26 cellular contexts compared by ENCODE assay signal in the genomic region with DNA sequence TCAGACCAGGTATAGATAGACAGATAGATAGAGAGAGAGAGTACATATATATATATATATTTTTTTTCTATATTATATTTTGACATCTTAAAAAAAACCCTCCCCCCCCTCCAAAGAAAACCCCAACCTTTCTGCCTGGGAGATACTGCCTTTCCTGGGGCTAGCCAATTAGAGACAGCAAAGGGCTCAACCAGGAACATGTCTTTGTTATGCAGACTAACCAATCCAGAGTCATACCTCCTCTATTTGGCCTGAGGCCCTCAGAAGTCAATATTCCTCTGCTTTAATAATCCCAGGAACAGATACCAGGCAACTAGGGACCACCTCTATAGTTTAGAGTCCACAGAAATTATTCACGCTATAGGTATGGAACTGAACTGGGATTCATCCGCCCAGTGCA.
"Had no signal": no experiment of that assay in that cellular context is flagged by ENCODE, and none has a peak within 500 bp of the region (broad histone marks: within the 10 kb centered on the region; RNA-seq: fewer than 3 reads in every experiment).

No MANE protein-coding gene starts in this region.

- H3K27me3 ChIP-seq: ovary, right atrium auricular region, right lobe of liver, testis, thyroid gland, transverse colon, upper lobe of left lung, vagina had no signal

- FAIRE-seq: islet of Langerhans, kidney had no signal

- H3K36me3 ChIP-seq: left ventricle myocardium inferior, ovary, right atrium auricular region, right lobe of liver, thyroid gland, transverse colon, upper lobe of left lung, vagina had no signal

- ATAC-seq: naive thymus-derived CD4-positive, alpha-beta T cell; natural killer cell treated with Interleukin-12 subunit alpha and Interleukin-12 subunit beta and Interleukin-15 and Interleukin-18, amount 100 ng/mL, for 72 hours; right lobe of liver; stimulated activated memory B cell treated with anti-CD40 and anti-IgM and Interleukin-4, amounts not matched to agents 10 μg/mL and 1 μg/mL and 100 μg/mL, for 72 hours; stimulated activated naive CD8-positive, alpha-beta T cell treated with anti-CD3 and anti-CD28 coated beads, Interleukin-15, amount 100 ng/mL, for 72 hours had no signal

- H3K4me3 ChIP-seq: left ventricle myocardium inferior, lung, ovary, right atrium auricular region, right lobe of liver, smooth muscle cell, testis, thyroid gland, transverse colon, upper lobe of left lung, vagina had no signal

- H3K4me1 ChIP-seq: left ventricle myocardium inferior, right atrium auricular region, right lobe of liver, testis, thyroid gland, transverse colon, upper lobe of left lung, vagina had no signal

- H3K9me3 ChIP-seq: left ventricle myocardium inferior, ovary, right atrium auricular region, right lobe of liver, testis, thyroid gland, transverse colon, upper lobe of left lung, vagina had no signal

- H3K27ac ChIP-seq: left ventricle myocardium inferior, ovary, right atrium auricular region, right lobe of liver, testis, thyroid gland, transverse colon, upper lobe of left lung, vagina had no signal

- H3K4me2 ChIP-seq: smooth muscle cell had no signal

- DNase-seq: hippocampal formation; immature natural killer cell; kidney; left ventricle myocardium inferior; mesendoderm; naive thymus-derived CD4-positive, alpha-beta T cell; ovary; right lobe of liver; stimulated activated CD4-positive, alpha-beta T cell treated with anti-CD3 and anti-CD28 coated beads, Interleukin-1b, Interleukin-23, amount 100 ng/mL, for 48 hours; stimulated activated CD4-positive, alpha-beta T cell treated with anti-CD3 and anti-CD28 coated beads, Interleukin-2, amount 100 ng/mL, for 48 hours; stimulated activated CD4-positive, alpha-beta T cell treated with anti-CD3 and anti-CD28 coated beads, Interleukin-4, amount 100 ng/mL, for 4 hours; stimulated activated CD8-positive, alpha-beta memory T cell treated with anti-CD3 and anti-CD28 coated beads, Interleukin-4, amount 100 ng/mL, for 48 hours; stimulated activated naive CD4-positive, alpha-beta T cell treated with Interleukin-2 at 50 U/mL for 16 hours; stimulated activated naive CD8-positive, alpha-beta T cell treated with anti-CD3 and anti-CD28 coated beads, Interleukin-15, amount 100 ng/mL, for 72 hours; substantia nigra; testis; thyroid gland; transverse colon; upper lobe of left lung had no signal
